ENCODE assay signal across 8 cellular contexts in genomic region chr18:48538531-48539405, GRCh38. TPM values are rescaled to one million over a fixed set of nuclear protein-coding genes. Genes with fewer than 3 reads are reported as not detected.
DNase-seq lines count a peak whose midpoint lies in the region; ATAC-seq and TF ChIP-seq lines count a peak whose summit lies in the region.

CTIF (plus strand) TSS chr18:48539031; CDS start chr18:48619566, 80,535 bp downstream.

- in situ Hi-C loops in Caki2 (cut with HindIII; ENCODE audit: low pct_unique_long_range_greater_than_20kb, low sequenced_read_pairs), result no loop called here

- peak within 1 kb of the TSS; percentile 88 for H3K27ac Mint-ChIP-seq in mesothelial cell of epicardium

- no peaks in the 10 kb centered on the region for H3K36me3 Mint-ChIP-seq in mesothelial cell of epicardium

- ATAC-seq in GM21381 (IDR thresholded peaks at IDR 0.05; ENCODE audit: unreplicated experiment), result peak; percentile 70

- H3K27me3 Mint-ChIP-seq in mesothelial cell of epicardium (ENCODE audit: low read depth), result peaks cover 2% of the 10 kb centered on the region

- no peaks in the 10 kb centered on the region for H3K9me3 Mint-ChIP-seq in mesothelial cell of epicardium

- DNase-seq in Caki2 (ENCODE audit: low read depth) (peak; percentile 87), HT1080 (ENCODE audit: low read depth) (peak; percentile 97), NOMO-1 treated with dmso at 0.1 percent for 144 hours (lab: John Stamatoyannopoulos, UW; ENCODE audit: unreplicated experiment) (peak; percentile 73), activated T-cell treated with anti-CD3 and anti-CD28 coated beads for 1 hour (ENCODE audit: low read depth) (peak; percentile 29), epidermal melanocyte (ENCODE audit: insufficient read length, low spot score) (peak; percentile 94), mesothelial cell of epicardium (ENCODE audit: low spot score in 2 of 2, unreplicated experiment in 2 of 2) (peak; percentile 86 to 95)
- peak; percentile 51 to 65 for DNase-seq in stimulated activated CD8-positive, alpha-beta memory T cell treated with anti-CD3 and anti-CD28 coated beads, Interleukin-2, amount 100 ng/mL, for 48 hours (ENCODE audit: low read depth in 2 of 2)

- H3K4me3 Mint-ChIP-seq in mesothelial cell of epicardium, result peak within 1 kb of the TSS; percentile 85

- TF ChIP-seq CTCF in mesothelial cell of epicardium (IDR thresholded peaks at IDR 0.05; ENCODE audit: unreplicated experiment), result no peak

- H3K4me1 Mint-ChIP-seq in mesothelial cell of epicardium, result peaks cover 26% of the 10 kb centered on the region

RNA-seq across cellular contexts. Expression of gene CTIF, which starts in this region (rescaled TPM):
- total RNA-seq in Caki2 (2014; rRNA removed; shearing (Covaris generic); ENCODE audit: low replicate concordance), result 0.49 and 3.7 TPM in 2 replicates
- total RNA-seq in HT1080 (2014; rRNA removed; shearing (Covaris generic)), result 18.9 and 19.8 TPM in 2 replicates
- polyA plus RNA-seq in HT1080 (2015; cell fraction: cytosol; rRNA removed), result 16.1 and 21.8 TPM in 2 replicates
- polyA plus RNA-seq in HT1080 (2015; cell fraction: nucleus; rRNA removed), result 115 and 121 TPM in 2 replicates
- total RNA-seq in mesothelial cell of epicardium, result 64.3 to 67.9 TPM (median 66.0 TPM) in 3 replicates

Comparison
In these comparisons a context has a peak if more than half of its experiments do, and no peak if none do; other contexts are left out.
1. Peak in every context shown above with its lines: DNase-seq and ATAC-seq.
2. DNase-seq: peak in every context shown above with its lines; median percentile 97 in HT1080; 94 in epidermal melanocyte; 90 in mesothelial cell of epicardium; 87 in Caki2; 73 in NOMO-1 treated with dmso at 0.1 percent for 144 hours; 58 in stimulated activated CD8-positive, alpha-beta memory T cell treated with anti-CD3 and anti-CD28 coated beads, Interleukin-2, amount 100 ng/mL, for 48 hours; 29 in activated T-cell treated with anti-CD3 and anti-CD28 coated beads for 1 hour.